Comparison of ENCODE assay signal across 8 cellular contexts in the genomic region with DNA sequence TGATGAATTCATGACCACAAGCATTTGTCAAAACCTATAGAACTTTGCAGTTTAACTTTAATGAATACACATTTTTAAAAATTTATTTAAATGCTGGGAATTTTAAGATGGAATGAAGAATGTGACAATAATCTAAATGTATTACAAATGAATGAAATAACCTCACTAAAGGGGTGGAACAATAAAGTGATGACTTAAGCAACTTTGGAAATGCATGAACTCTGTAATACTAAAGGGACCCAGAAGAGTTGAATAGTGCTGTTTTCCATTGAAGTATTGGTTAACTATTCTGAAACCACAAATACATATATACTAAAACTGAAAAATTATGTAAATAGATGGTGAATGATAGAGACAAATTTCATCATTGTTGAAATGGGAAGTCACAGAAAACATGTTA.
"Had no signal": no experiment of that assay in that cellular context is flagged by ENCODE, and none has a peak within 500 bp of the region (broad histone marks: within the 10 kb centered on the region; RNA-seq: fewer than 3 reads in every experiment).

No MANE protein-coding gene starts in this region.

- FAIRE-seq: G401.6, GM12878, GM12891, GM12892, GM18507, GM19239 had no signal

- ATAC-seq: GM12878 had no signal

- H3K4me3 ChIP-seq: GM12878 had no signal

- DNase-seq: GDM1, GF-D8 had no signal
